ENCODE assay signal across 8 cellular contexts in genomic region chr7:40232242-40232929, GRCh38.
DNase-seq lines count a peak whose midpoint lies in the region; ATAC-seq, FAIRE-seq and TF ChIP-seq lines count a peak whose summit lies in the region.

No MANE protein-coding gene starts in this region.

- TF ChIP-seq CTCF in RWPE2 (IDR thresholded peaks at IDR 0.05; ENCODE audit: poor library complexity, severe bottlenecking) (peak; percentile 84), esophagus squamous epithelium (IDR thresholded peaks at IDR 0.05) (peak in 5 of 6 experiments; percentile 29 to 61 (median 42)), parathyroid adenoma (IDR thresholded peaks at IDR 0.05) (no peak)

- peak; percentile 40 for FAIRE-seq in HTR-8/SVneo (lab: Jason Lieb, UNC)

- no peak overlapping the region for H3K4me3 Mint-ChIP-seq in activated T-helper 2 cell treated with anti-CD3 and anti-CD28 coated beads, Interferon-gamma antibody, Interleukin-2, Interleukin-4, amounts not matched to agents 10 μg/mL and 5 μg/mL and 100 μg/mL, durations not matched to agents 14 hours and 24 hours and 36 hours (ENCODE audit: low read depth)

- H3K27me3 Mint-ChIP-seq in activated T-helper 2 cell treated with anti-CD3 and anti-CD28 coated beads, Interferon-gamma antibody, Interleukin-2, Interleukin-4, amounts not matched to agents 10 μg/mL and 5 μg/mL and 100 μg/mL, durations not matched to agents 14 hours and 24 hours and 36 hours (ENCODE audit: low read depth) = no peaks in the 10 kb centered on the region

- H3K4me1 Mint-ChIP-seq in activated T-helper 2 cell treated with anti-CD3 and anti-CD28 coated beads, Interferon-gamma antibody, Interleukin-2, Interleukin-4, amounts not matched to agents 10 μg/mL and 5 μg/mL and 100 μg/mL, durations not matched to agents 14 hours and 24 hours and 36 hours (ENCODE audit: low read depth) = peaks cover 2% of the 10 kb centered on the region

- peak overlapping the region; percentile 12 for H3K27ac ChIP-seq in ACC112 (ENCODE audit: low read depth, low read length)
- no peak overlapping the region for H3K27ac ChIP-seq in RWPE2 (ENCODE audit: poor library complexity, severe bottlenecking)
- H3K27ac ChIP-seq in esophagus squamous epithelium = no peak overlapping the region
- no peak overlapping the region for H3K27ac ChIP-seq in parathyroid adenoma

- intact Hi-C loops in esophagus squamous epithelium (cut with DNase I) = no loop called here
- intact Hi-C loops in activated T-helper 2 cell treated with anti-CD3 and anti-CD28 coated beads, Interferon-gamma antibody, Interleukin-2, Interleukin-4, amounts not matched to agents 10 μg/mL and 5 μg/mL and 100 μg/mL, durations not matched to agents 14 hours and 24 hours and 36 hours (cut with micrococcal nuclease) = no loop called here

- H3K36me3 ChIP-seq in ACC112 (ENCODE audit: insufficient read depth, low read length) (no peaks in the 10 kb centered on the region), RWPE2 (ENCODE audit: low read depth) (no peaks in the 10 kb centered on the region), esophagus squamous epithelium (no peaks in the 10 kb centered on the region), parathyroid adenoma (ENCODE audit: control insufficient read depth, insufficient read depth, low read length) (no peaks in the 10 kb centered on the region)

- H3K9me3 ChIP-seq in RWPE2 (ENCODE audit: severe bottlenecking) (no peaks in the 10 kb centered on the region), esophagus squamous epithelium (no peaks in the 10 kb centered on the region), parathyroid adenoma (ENCODE audit: control insufficient read depth, low read length) (no peaks in the 10 kb centered on the region)

- DNase-seq in GM04504 (ENCODE audit: low read depth) (peak; percentile 29), HTR-8/SVneo (ENCODE audit: insufficient read length, low spot score) (peak; percentile 42), RWPE2 (ENCODE audit: low spot score) (no peak), esophagus squamous epithelium (lab: John Stamatoyannopoulos, UW) (no peak)
- no peak for DNase-seq in activated T-helper 2 cell treated with anti-CD3 and anti-CD28 coated beads, Interferon-gamma antibody, Interleukin-2, Interleukin-4, amounts not matched to agents 10 μg/mL and 5 μg/mL and 100 μg/mL, durations not matched to agents 14 hours and 24 hours and 36 hours (ENCODE audit: low spot score)

- no peak for TF ChIP-seq POLR2A in esophagus squamous epithelium (IDR thresholded peaks at IDR 0.05)

- H3K9ac ChIP-seq in parathyroid adenoma = no peak overlapping the region

- H3K4me1 ChIP-seq in ACC112 (ENCODE audit: control insufficient read depth, insufficient read depth, low read length, unreplicated experiment) (no peaks in the 10 kb centered on the region), RWPE2 (ENCODE audit: insufficient read depth, poor library complexity, severe bottlenecking) (no peaks in the 10 kb centered on the region), esophagus squamous epithelium (no peaks in the 10 kb centered on the region), parathyroid adenoma (no peaks in the 10 kb centered on the region)

- no peak overlapping the region for H3K27ac Mint-ChIP-seq in activated T-helper 2 cell treated with anti-CD3 and anti-CD28 coated beads, Interferon-gamma antibody, Interleukin-2, Interleukin-4, amounts not matched to agents 10 μg/mL and 5 μg/mL and 100 μg/mL, durations not matched to agents 14 hours and 24 hours and 36 hours

- H3K27me3 ChIP-seq in ACC112 (ENCODE audit: insufficient read depth, low read length) (no peaks in the 10 kb centered on the region), RWPE2 (ENCODE audit: insufficient read depth, poor library complexity, severe bottlenecking) (no peaks in the 10 kb centered on the region), esophagus squamous epithelium (no peaks in the 10 kb centered on the region), parathyroid adenoma (ENCODE audit: control insufficient read depth, insufficient read depth, low read length) (no peaks in the 10 kb centered on the region)

- no peaks in the 10 kb centered on the region for H3K9me3 Mint-ChIP-seq in activated T-helper 2 cell treated with anti-CD3 and anti-CD28 coated beads, Interferon-gamma antibody, Interleukin-2, Interleukin-4, amounts not matched to agents 10 μg/mL and 5 μg/mL and 100 μg/mL, durations not matched to agents 14 hours and 24 hours and 36 hours

- H2AFZ ChIP-seq in ACC112 (ENCODE audit: low read length, unreplicated experiment) (peak overlapping the region; percentile 96), parathyroid adenoma (peak overlapping the region; percentile 53)

- H3K4me2 ChIP-seq in parathyroid adenoma (ENCODE audit: low read length) = no peak overlapping the region

- ATAC-seq in RWPE2 (ENCODE audit: low read depth) (peak; percentile 57; the same call in 1 of the 3 replicates), HG03457 (IDR thresholded peaks at IDR 0.05; ENCODE audit: unreplicated experiment) (no peak)

- no peaks in the 10 kb centered on the region for H3K36me3 Mint-ChIP-seq in activated T-helper 2 cell treated with anti-CD3 and anti-CD28 coated beads, Interferon-gamma antibody, Interleukin-2, Interleukin-4, amounts not matched to agents 10 μg/mL and 5 μg/mL and 100 μg/mL, durations not matched to agents 14 hours and 24 hours and 36 hours (ENCODE audit: low read depth)

- WGBS in esophagus squamous epithelium, 2 donors = 15 to 24% methylated on average over 7 of the region's 7 CpGs

- no peaks in the 10 kb centered on the region for H3K79me2 ChIP-seq in ACC112 (ENCODE audit: control insufficient read depth, insufficient read depth, low read length, unreplicated experiment)
- H3K79me2 ChIP-seq in parathyroid adenoma = no peaks in the 10 kb centered on the region

- H3K4me3 ChIP-seq in ACC112 (ENCODE audit: low read depth, low read length) = no peak overlapping the region
- H3K4me3 ChIP-seq in RWPE2 (ENCODE audit: severe bottlenecking) = no peak overlapping the region
- H3K4me3 ChIP-seq in esophagus squamous epithelium = no peak overlapping the region
- no peak overlapping the region for H3K4me3 ChIP-seq in parathyroid adenoma (ENCODE audit: low read depth, low read length)

Comparison
In these comparisons a context has a peak if more than half of its experiments do, and no peak if none do; other contexts are left out.
1. DNase-seq: peak in GM04504 (single experiment) and HTR-8/SVneo (single experiment); none in RWPE2 (single experiment), esophagus squamous epithelium (single experiment) and activated T-helper 2 cell treated with anti-CD3 and anti-CD28 coated beads, Interferon-gamma antibody, Interleukin-2, Interleukin-4, amounts not matched to agents 10 μg/mL and 5 μg/mL and 100 μg/mL, durations not matched to agents 14 hours and 24 hours and 36 hours (single experiment).